12 cellular contexts compared by ENCODE assay signal in genomic region chr17:77738666-77739531, GRCh38.
A peak's percentile ranks its signal among the peaks of the same experiment; 100 is the strongest.
DNase-seq lines count a peak whose midpoint lies in the region; ATAC-seq and TF ChIP-seq lines count a peak whose summit lies in the region.
"Had no signal": no experiment of that assay in that cellular context is flagged by ENCODE, and none has a peak within 500 bp of the region (broad histone marks: within the 10 kb centered on the region; RNA-seq: fewer than 3 reads in every experiment).

No MANE protein-coding gene starts in this region.

- no peak overlapping the region for H3K9ac ChIP-seq in Karpas-422 (ENCODE audit: low read length)

- H4K20me1 ChIP-seq in Karpas-422 (ENCODE audit: insufficient read depth, low read depth, low read length), result no peaks in the 10 kb centered on the region

- ATAC-seq in HG02623 (IDR thresholded peaks at IDR 0.05; ENCODE audit: unreplicated experiment) (no peak), GM18505 (IDR thresholded peaks at IDR 0.05; ENCODE audit: unreplicated experiment) (no peak), HG02798 (IDR thresholded peaks at IDR 0.05; ENCODE audit: poor library complexity, unreplicated experiment) (no peak)

- no peak for TF ChIP-seq CTCF in fibroblast of the aortic adventitia (IDR thresholded peaks at IDR 0.05; ENCODE audit: insufficient read depth, low read length)

- no peak overlapping the region for H3K27ac ChIP-seq in Karpas-422 (ENCODE audit: low read length)
- H3K27ac ChIP-seq: C4-2B had no signal

- DNase-seq in DMS153 treated with DMSO at 0.1 percent for 48 hours (lab: John Stamatoyannopoulos, UW; ENCODE audit: unreplicated experiment), result peak; percentile 33
- DNase-seq in NCI-H345 treated with DMSO at 0.1 percent for 48 hours (lab: John Stamatoyannopoulos, UW; ENCODE audit: unreplicated experiment), result peak; percentile 12
- peak; percentile 38 for DNase-seq in fibroblast of the aortic adventitia (ENCODE audit: low read depth)
- peak; percentile 77 for DNase-seq in pons (ENCODE audit: low spot score)
- no peak for DNase-seq in Karpas-422
- DNase-seq: NCI-H2081 treated with DMSO at 0.1 percent for 48 hours; stimulated activated CD4-positive, alpha-beta T cell treated with anti-CD3 and anti-CD28 coated beads, Interleukin-2, amount 100 ng/mL, for 48 hours; T-helper 1 cell had no signal

- H3K4me2 ChIP-seq in Karpas-422 (ENCODE audit: low read depth, low read length, poor library complexity, severe bottlenecking), result no peak overlapping the region

- H3K4me1 ChIP-seq in Karpas-422 (ENCODE audit: low read length), result no peaks in the 10 kb centered on the region

- no peak overlapping the region for H2AFZ ChIP-seq in Karpas-422 (ENCODE audit: low read length)

- TF ChIP-seq POLR2A in GM18505 (IDR thresholded peaks at IDR 0.05; ENCODE audit: borderline replicate concordance, extremely low read depth, insufficient read depth, insufficient read length), result no peak

- H3K9me3 ChIP-seq in Karpas-422 (ENCODE audit: low read length), result no peaks in the 10 kb centered on the region

- no peaks in the 10 kb centered on the region for H3K27me3 ChIP-seq in Karpas-422 (ENCODE audit: low read length)

- H3K4me3 ChIP-seq in fibroblast of the aortic adventitia (ENCODE audit: low read depth, low read length) (no peak overlapping the region), Karpas-422 (ENCODE audit: low read length) (no peak overlapping the region)

- H3K36me3 ChIP-seq in Karpas-422 (ENCODE audit: insufficient read depth, low read length), result no peaks in the 10 kb centered on the region

- no peaks in the 10 kb centered on the region for H3K9me2 ChIP-seq in Karpas-422 (replicated peaks; ENCODE audit: insufficient read depth, low read length)

- H3K79me2 ChIP-seq in Karpas-422 (ENCODE audit: low read length), result no peaks in the 10 kb centered on the region
